ENCODE assay signal across 8 cellular contexts in the genomic region with DNA sequence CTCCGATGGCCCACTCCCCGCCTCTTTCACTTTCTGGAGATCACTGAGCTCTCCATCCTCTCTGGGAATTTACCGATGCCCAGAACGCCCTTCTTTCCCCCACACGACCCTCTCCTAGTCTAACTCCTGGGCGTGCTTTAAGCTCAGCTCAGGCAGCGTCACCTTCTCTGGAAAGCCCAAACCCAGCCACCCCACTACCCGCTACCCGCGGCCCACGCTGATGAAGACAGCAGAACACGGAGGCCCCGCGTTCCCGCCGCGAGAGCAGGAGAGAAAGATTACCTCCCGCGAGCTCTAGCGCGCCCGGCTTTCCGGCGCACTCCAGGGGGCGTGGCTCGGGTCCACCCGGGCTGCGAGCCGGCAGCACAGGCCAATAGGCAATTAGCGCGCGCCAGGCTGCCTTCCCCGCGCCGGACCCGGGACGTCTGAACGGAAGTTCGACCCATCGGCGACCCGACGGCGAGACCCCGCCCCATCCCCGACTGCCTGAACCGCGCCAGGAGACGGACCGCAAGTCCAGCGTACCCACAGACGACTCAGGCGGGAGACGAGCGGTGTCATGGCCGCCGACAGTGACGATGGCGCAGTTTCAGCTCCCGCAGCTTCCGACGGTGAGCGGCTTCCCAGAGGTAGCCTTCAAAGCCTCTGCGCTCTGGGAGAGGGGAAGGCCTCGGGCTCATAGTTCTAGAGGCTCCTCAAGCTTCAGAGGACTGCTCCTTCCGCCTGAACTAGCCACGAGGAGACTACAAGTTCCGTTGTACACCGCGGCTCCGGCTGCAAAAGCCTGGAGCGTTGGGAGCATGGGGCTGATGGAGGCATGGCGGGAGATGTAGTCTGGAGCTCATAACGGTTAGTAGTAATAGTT. TPM values are rescaled to one million over a fixed set of nuclear protein-coding genes. Genes with fewer than 3 reads are reported as not detected.
DNase-seq lines count a peak whose midpoint lies in the region; ATAC-seq and TF ChIP-seq lines count a peak whose summit lies in the region.

A gene (minus strand): TSS at position 747 of the 865 bp plus-strand sequence. CDS start 5,935 bp downstream, outside the sequence.
A gene (plus strand): TSS at position 477 of the 865 bp plus-strand sequence. CDS start 83 bp downstream, at position 560.

- peak within 1 kb of the TSS; percentile 94 to 99 (median 96) for H3K27ac Mint-ChIP-seq in CD14-positive monocyte
- H3K27ac Mint-ChIP-seq in dendritic cell treated with granulocyte-macrophage colony-stimulating factor and Interleukin-4, amounts not matched to agents 40 ng/mL and 50 ng/mL, for 4 days, result peak within 1 kb of the TSS; percentile 95

- ATAC-seq in GM19395 (IDR thresholded peaks at IDR 0.05; ENCODE audit: unreplicated experiment), result peak; percentile 78
- ATAC-seq in HG03558 (IDR thresholded peaks at IDR 0.05; ENCODE audit: extremely low read depth, unreplicated experiment), result peak; percentile 40

- H3K4me1 Mint-ChIP-seq in CD14-positive monocyte, result peaks cover 39% of the 10 kb centered on the region
- peaks cover 43% of the 10 kb centered on the region for H3K4me1 Mint-ChIP-seq in dendritic cell treated with granulocyte-macrophage colony-stimulating factor and Interleukin-4, amounts not matched to agents 40 ng/mL and 50 ng/mL, for 4 days (ENCODE audit: low read depth)

- intact Hi-C loops in CD14-positive monocyte (cut with micrococcal nuclease), result loop anchor here in 1 of 2 donors (10.0 kb wide), 1 partner anchor 235 kb away; no protein-coding TSS in a partner anchor
- intact Hi-C loops in dendritic cell treated with granulocyte-macrophage colony-stimulating factor and Interleukin-4, amounts not matched to agents 40 ng/mL and 50 ng/mL, for 4 days (cut with micrococcal nuclease), result loop anchor here (1.0 to 5.0 kb wide), 3 partner anchors 37 to 327 kb away; a partner anchor contains a TSS

- no peaks in the 10 kb centered on the region for H3K9me3 Mint-ChIP-seq in CD14-positive monocyte
- H3K9me3 Mint-ChIP-seq in dendritic cell treated with granulocyte-macrophage colony-stimulating factor and Interleukin-4, amounts not matched to agents 40 ng/mL and 50 ng/mL, for 4 days, result no peaks in the 10 kb centered on the region

- peak; percentile 82 for DNase-seq in CD14-positive monocyte (ENCODE audit: low spot score)
- DNase-seq in NCI-H748 treated with DMSO at 0.1 percent for 48 hours (lab: John Stamatoyannopoulos, UW), result peak; percentile 85
- peak; percentile 86 to 94 for DNase-seq in activated CD4-positive, alpha-beta T cell treated with anti-CD3 and anti-CD28 coated beads, Interleukin-2, amount 50 U/mL, for 24 hours (ENCODE audit: low read depth in 1 of 2, low spot score in 1 of 2)
- peak; percentile 97 for DNase-seq in left kidney (ENCODE audit: low read depth, low spot score)
- peak; percentile 97 for DNase-seq in stimulated activated CD4-positive, alpha-beta T cell treated with anti-CD3 and anti-CD28 coated beads, Interleukin-1b, Interleukin-23, amount 100 ng/mL, for 48 hours

- TF ChIP-seq CTCF in CD14-positive monocyte (IDR thresholded peaks at IDR 0.05), result no peak

- peak within 1 kb of the TSS; percentile 99 to 100 for H3K4me3 Mint-ChIP-seq in CD14-positive monocyte
- H3K4me3 Mint-ChIP-seq in dendritic cell treated with granulocyte-macrophage colony-stimulating factor and Interleukin-4, amounts not matched to agents 40 ng/mL and 50 ng/mL, for 4 days, result peak within 1 kb of the TSS; percentile 89

- H3K27me3 Mint-ChIP-seq in CD14-positive monocyte (ENCODE audit: low read depth in 3 of 3), result peaks cover 0 to 5% (median 0%) of the 10 kb centered on the region in 3 donors
- no peaks in the 10 kb centered on the region for H3K27me3 Mint-ChIP-seq in dendritic cell treated with granulocyte-macrophage colony-stimulating factor and Interleukin-4, amounts not matched to agents 40 ng/mL and 50 ng/mL, for 4 days

- peaks cover 36 to 40% of the 10 kb centered on the region in 2 donors for H3K36me3 Mint-ChIP-seq in CD14-positive monocyte
- H3K36me3 Mint-ChIP-seq in dendritic cell treated with granulocyte-macrophage colony-stimulating factor and Interleukin-4, amounts not matched to agents 40 ng/mL and 50 ng/mL, for 4 days (ENCODE audit: low read depth), result peaks cover 61% of the 10 kb centered on the region

RNA-seq across cellular contexts. Expression of the first gene that starts in this region (rescaled TPM):
- 1 to 10 TPM; 6.7 to 8.1 TPM for polyA plus RNA-seq in CD14-positive monocyte

RNA-seq across cellular contexts. Expression of the second gene that starts in this region (rescaled TPM):
- polyA plus RNA-seq in CD14-positive monocyte, result 1 to 10 TPM; 3.9 to 5.8 TPM

Comparison
In these comparisons a context has a peak if more than half of its experiments do, and no peak if none do; other contexts are left out.
1. Peak in every context shown above with its lines: DNase-seq and ATAC-seq.